Comparison of ENCODE assay signal across 31 cellular contexts in the genomic region with DNA sequence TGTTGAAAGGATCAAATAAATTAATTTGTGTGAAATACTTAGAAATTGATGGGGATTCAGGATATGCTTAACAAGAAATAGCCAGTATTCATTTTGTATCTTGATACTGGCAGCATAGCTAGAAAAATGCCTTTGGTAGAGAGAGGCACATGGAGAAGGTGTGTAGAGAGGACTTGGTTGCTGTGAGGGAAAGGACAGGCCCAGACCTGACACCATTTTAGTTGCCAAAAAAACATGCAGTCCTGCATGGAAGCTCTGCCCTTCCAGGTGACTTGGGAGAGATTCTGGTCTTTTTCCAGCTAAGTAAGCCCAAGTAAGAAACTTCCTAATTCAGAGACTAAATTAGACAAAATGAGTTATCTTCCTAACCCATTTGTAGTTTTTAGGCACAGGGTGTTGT.
DNase-seq lines count a peak whose midpoint lies in the region; ATAC-seq and TF ChIP-seq lines count a peak whose summit lies in the region.
"Had no signal": no experiment of that assay in that cellular context is flagged by ENCODE, and none has a peak within 500 bp of the region (broad histone marks: within the 10 kb centered on the region; RNA-seq: fewer than 3 reads in every experiment).

No MANE protein-coding gene starts in this region.

- no peaks in the 10 kb centered on the region for H3K9me3 Mint-ChIP-seq in progenitor cell of endocrine pancreas (ENCODE audit: low read depth)

- no peak overlapping the region for H3K4me3 ChIP-seq in HUES48 (ENCODE audit: low read depth, low read length)
- peak overlapping the region; percentile 42 for H3K4me3 ChIP-seq in coronary artery
- no peak overlapping the region for H3K4me3 ChIP-seq in tibial nerve
- H3K4me3 ChIP-seq: colonic mucosa, right lobe of liver, SJSA1, upper lobe of left lung had no signal

- no peak for ATAC-seq in GM21619 (IDR thresholded peaks at IDR 0.05; ENCODE audit: unreplicated experiment)
- ATAC-seq: activated CD8-positive, alpha-beta T cell treated with anti-CD3 and anti-CD28 coated beads, Interleukin-2, amount 10 ng/mL, durations not matched to agents 7 days and 5 days; left lobe of liver; right lobe of liver had no signal

- H3K27ac Mint-ChIP-seq in progenitor cell of endocrine pancreas, result peak overlapping the region; percentile 93
- H3K27ac Mint-ChIP-seq: activated CD8-positive, alpha-beta T cell treated with anti-CD3 and anti-CD28 coated beads, Interleukin-2, amount 10 ng/mL, durations not matched to agents 7 days and 5 days; B cell; CD8-positive, alpha-beta memory T cell had no signal

- TF ChIP-seq EP300 in tibial nerve (IDR thresholded peaks at IDR 0.05), result no peak

- H3K4me1 Mint-ChIP-seq in progenitor cell of endocrine pancreas (ENCODE audit: low read depth), result peaks cover 47% of the 10 kb centered on the region

- H3K27ac ChIP-seq in 22Rv1, result peak overlapping the region; percentile 84
- H3K27ac ChIP-seq in HUES48 (ENCODE audit: low read depth, low read length), result peak overlapping the region; percentile 35
- peak overlapping the region; percentile 61 to 84 for H3K27ac ChIP-seq in coronary artery
- H3K27ac ChIP-seq in tibial nerve, result no peak overlapping the region
- H3K27ac ChIP-seq: neutrophil, right lobe of liver, SJSA1, upper lobe of left lung, WERI-Rb-1 had no signal

- H3K4me3 Mint-ChIP-seq in progenitor cell of endocrine pancreas (ENCODE audit: low read depth), result no peak overlapping the region
- H3K4me3 Mint-ChIP-seq: activated CD8-positive, alpha-beta T cell treated with anti-CD3 and anti-CD28 coated beads, Interleukin-2, amount 10 ng/mL, durations not matched to agents 7 days and 5 days; B cell; CD8-positive, alpha-beta memory T cell had no signal

- H3K27me3 ChIP-seq in HUES48 (ENCODE audit: control insufficient read depth, insufficient read depth, low read length) (no peaks in the 10 kb centered on the region), tibial nerve (no peaks in the 10 kb centered on the region)
- H3K27me3 ChIP-seq: colonic mucosa, right lobe of liver, SJSA1, upper lobe of left lung had no signal

- DNase-seq in coronary artery (ENCODE audit: low spot score) (no peak), progenitor cell of endocrine pancreas (ENCODE audit: low spot score, unreplicated experiment) (no peak), NCI-H146 treated with DMSO at 0.1 percent for 48 hours (lab: John Stamatoyannopoulos, UW; ENCODE audit: unreplicated experiment) (no peak), tibial nerve (ENCODE audit: low spot score in 2 of 2) (no peak), activated gamma-delta T cell treated with Interleukin-2 at 50 U/mL for 16 hours (no peak)
- DNase-seq: ACHN; activated CD4-positive, alpha-beta T cell treated with anti-CD3 and anti-CD28 coated beads for 4 hours; activated CD8-positive, alpha-beta T cell treated with anti-CD3 and anti-CD28 coated beads, Interleukin-2, amount 10 ng/mL, durations not matched to agents 7 days and 5 days; activated naive CD4-positive, alpha-beta T cell treated with anti-CD3 and anti-CD28 coated beads, Interleukin-2, amount 50 U/mL, for 16 hours; CD8-positive, alpha-beta memory T cell; effector CD8-positive, alpha-beta T cell; EL; NCI-H1105; NCI-H187 treated with DMSO at 0.1 percent for 48 hours; NCI-H2171 treated with DMSO at 0.1 percent for 48 hours; NCI-H510A; posterior cingulate gyrus; right lobe of liver; stimulated activated CD4-positive, alpha-beta T cell treated with anti-CD3 and anti-CD28 coated beads, Interleukin-12 subunit alpha, Interleukin-12 subunit beta, amount 100 ng/mL, for 4 hours; stimulated activated CD4-positive, alpha-beta T cell treated with anti-CD3 and anti-CD28 coated beads, Interleukin-4, amount 100 ng/mL, for 1 hour; T1000; upper lobe of left lung; WERI-Rb-1 had no signal

- H3K9me3 ChIP-seq in HUES48 (ENCODE audit: control insufficient read depth, insufficient read depth, low read length) (no peaks in the 10 kb centered on the region), tibial nerve (no peaks in the 10 kb centered on the region)
- H3K9me3 ChIP-seq: colonic mucosa, neutrophil, right lobe of liver, SJSA1, upper lobe of left lung had no signal

- no peak for TF ChIP-seq CTCF in 22Rv1 (IDR thresholded peaks at IDR 0.05)
- TF ChIP-seq CTCF in coronary artery (IDR thresholded peaks at IDR 0.05), result no peak
- no peak for TF ChIP-seq CTCF in progenitor cell of endocrine pancreas (IDR thresholded peaks at IDR 0.05; ENCODE audit: unreplicated experiment)
- no peak for TF ChIP-seq CTCF in tibial nerve (IDR thresholded peaks at IDR 0.05)

- no peak for TF ChIP-seq POLR2A in tibial nerve (IDR thresholded peaks at IDR 0.05)

- H3K36me3 ChIP-seq in HUES48 (ENCODE audit: control insufficient read depth, insufficient read depth, low read length) (no peaks in the 10 kb centered on the region), tibial nerve (no peaks in the 10 kb centered on the region)
- H3K36me3 ChIP-seq: colonic mucosa, neutrophil, right lobe of liver, SJSA1, upper lobe of left lung, WERI-Rb-1 had no signal

- H3K27me3 Mint-ChIP-seq in progenitor cell of endocrine pancreas, result no peaks in the 10 kb centered on the region

- H3K36me3 Mint-ChIP-seq in progenitor cell of endocrine pancreas (ENCODE audit: insufficient read depth), result no peaks in the 10 kb centered on the region
- H3K36me3 Mint-ChIP-seq: CD8-positive, alpha-beta memory T cell had no signal

- H3K9ac ChIP-seq in HUES48 (ENCODE audit: low read depth, low read length), result no peak overlapping the region

- H3K4me1 ChIP-seq in HUES48 (ENCODE audit: control insufficient read depth, insufficient read depth, low read length) (0 out of 2 replicates have a peak, but pooled peaks cover 2% of the 10 kb centered on the region), tibial nerve (peaks cover 0 to 11% (median 0%) of the 10 kb centered on the region in 4 donors)
- H3K4me1 ChIP-seq: colonic mucosa, right lobe of liver had no signal

Comparison
In these comparisons a context has a peak if more than half of its experiments do, and no peak if none do; other contexts are left out.
1. H3K27ac ChIP-seq: peak in 22Rv1 (single experiment), HUES48 (single experiment) and coronary artery (2 of 2); none in tibial nerve (0 of 4).